ENCODE assay signal across 1 cellular context in the genomic region with DNA sequence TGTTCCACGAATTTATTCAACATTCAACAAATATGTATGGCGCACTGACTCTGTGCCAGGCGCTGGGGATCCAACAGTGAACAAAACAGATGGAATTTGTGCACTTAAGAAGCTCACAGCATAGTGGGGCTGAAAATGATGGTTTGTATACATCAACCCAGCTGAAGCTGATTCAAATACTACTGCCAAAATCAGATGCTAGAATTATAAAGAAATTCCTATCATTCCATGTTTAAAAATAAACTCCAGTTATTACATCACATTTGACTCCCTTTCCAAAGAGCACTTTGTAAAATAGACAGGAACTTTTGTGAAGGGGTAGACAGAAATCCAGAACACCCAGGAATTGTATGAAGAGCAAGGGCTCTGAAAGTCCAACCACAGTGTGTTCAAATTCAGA.
TF ChIP-seq lines count a peak whose summit lies in the region.

No MANE protein-coding gene starts in this region.

TF ChIP-seq in SK-N-SH, 30 proteins besides CTCF, POLR2A, EP300 and RAD21 (continued from another document):
- TF ChIP-seq JUND (IDR thresholded peaks at IDR 0.05) (no peak), TAF1 (IDR thresholded peaks at IDR 0.05; ENCODE audit: borderline replicate concordance, low read depth, low read length) (no peak)
- TF ChIP-seq, protein P1, sequence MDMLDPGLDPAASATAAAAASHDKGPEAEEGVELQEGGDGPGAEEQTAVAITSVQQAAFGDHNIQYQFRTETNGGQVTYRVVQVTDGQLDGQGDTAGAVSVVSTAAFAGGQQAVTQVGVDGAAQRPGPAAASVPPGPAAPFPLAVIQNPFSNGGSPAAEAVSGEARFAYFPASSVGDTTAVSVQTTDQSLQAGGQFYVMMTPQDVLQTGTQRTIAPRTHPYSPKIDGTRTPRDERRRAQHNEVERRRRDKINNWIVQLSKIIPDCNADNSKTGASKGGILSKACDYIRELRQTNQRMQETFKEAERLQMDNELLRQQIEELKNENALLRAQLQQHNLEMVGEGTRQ (IDR thresholded peaks at IDR 0.05; ENCODE audit: borderline replicate concordance, low read depth, low read length), result no peak
TF ChIP-seq in SK-N-SH: peak in this region for 2.
